ENCODE assay signal across 19 cellular contexts in genomic region chr11:67492801-67493547, GRCh38. TPM values are rescaled to one million over a fixed set of nuclear protein-coding genes. Genes with fewer than 3 reads are reported as not detected.
A peak's percentile ranks its signal among the peaks of the same experiment; 100 is the strongest.
DNase-seq lines count a peak whose midpoint lies in the region; ATAC-seq, FAIRE-seq and TF ChIP-seq lines count a peak whose summit lies in the region.
"Had no signal": no experiment of that assay in that cellular context is flagged by ENCODE, and none has a peak within 500 bp of the region (broad histone marks: within the 10 kb centered on the region; RNA-seq: fewer than 3 reads in every experiment).

No MANE protein-coding gene starts in this region.

- POLR2A ChIA-PET in K562 (lab: Yijun Ruan, JAX): interaction anchor here (0.6 to 1.2 kb wide), 4 partner anchors 8 to 593 kb away, joined by 3 to 5 read pairs (median 4); partner anchors contain the start of gene AIP

- H3K9me3 ChIP-seq in K562 (replicated peaks; ENCODE audit: control insufficient read depth, insufficient read depth, low read depth, low read length) (no peaks in the 10 kb centered on the region), testis (no peaks in the 10 kb centered on the region)
- H3K9me3 ChIP-seq: neutrophil, right lobe of liver, SJSA1 had no signal

- no peak overlapping the region for H2AFZ ChIP-seq in K562 (ENCODE audit: low read depth, low read length)

- no peaks in the 10 kb centered on the region for H3K27me3 ChIP-seq in K562 (ENCODE audit: control insufficient read depth in 2 of 2, insufficient read depth in 2 of 2, low read length in 2 of 2)
- no peaks in the 10 kb centered on the region for H3K27me3 ChIP-seq in testis
- H3K27me3 ChIP-seq: neutrophil, right lobe of liver, SJSA1 had no signal

- DNase-seq in activated naive CD4-positive, alpha-beta T cell treated with anti-CD3 and anti-CD28 coated beads for 36 hours: peak; percentile 28
- DNase-seq in activated naive CD4-positive, alpha-beta T cell treated with Interleukin-2 at 50 U/mL for 16 hours: no peak
- DNase-seq in HuH-7.5 (ENCODE audit: low spot score) (peak; percentile 65), K562 (ENCODE audit: extremely low read depth in 1 of 4, low spot score in 3 of 4) (peak; percentile 41 to 69 (median 56)), testis (peak; percentile 29), retina (no peak), NCI-H748 treated with DMSO at 0.1 percent for 48 hours (lab: John Stamatoyannopoulos, UW) (no peak)
- DNase-seq: islet precursor cell had no signal

- no peak overlapping the region for H3K4me3 Mint-ChIP-seq in activated naive CD4-positive, alpha-beta T cell treated with anti-CD3 and anti-CD28 coated beads for 36 hours
- H3K4me3 Mint-ChIP-seq: activated T-helper 1 cell treated with anti-CD3 and anti-CD28 coated beads, Interleukin-12 subunit alpha, Interleukin-12 subunit beta, Interleukin-2, Interleukin-4 antibody, amounts not matched to agents 30 ng/mL and 10 ng/mL and 1 ng/mL, durations not matched to agents 14 hours and 24 hours and 36 hours had no signal

- H3K27ac Mint-ChIP-seq in activated naive CD4-positive, alpha-beta T cell treated with anti-CD3 and anti-CD28 coated beads for 36 hours: no peak overlapping the region
- H3K27ac Mint-ChIP-seq: activated T-helper 1 cell treated with anti-CD3 and anti-CD28 coated beads, Interleukin-12 subunit alpha, Interleukin-12 subunit beta, Interleukin-2, Interleukin-4 antibody, amounts not matched to agents 30 ng/mL and 10 ng/mL and 1 ng/mL, durations not matched to agents 14 hours and 24 hours and 36 hours had no signal

- no peak for TF ChIP-seq RAD21 in K562 (CRISPR knock-in tag; conservative IDR thresholded peaks at IDR 0.05 in 1 of 2, IDR thresholded peaks at IDR 0.05 in 1 of 2)

- H3K27me3 Mint-ChIP-seq in activated naive CD4-positive, alpha-beta T cell treated with anti-CD3 and anti-CD28 coated beads for 36 hours (ENCODE audit: low read depth): no peaks in the 10 kb centered on the region

- 79% methylated on average over 21 of the region's 46 CpGs for WGBS in K562 (ENCODE audit: insufficient coverage, low coverage, missing lambda C conversion rate)
- 69 to 79% methylated on average over 6 to 46 of the region's 46 CpGs for WGBS in testis, 2 donors

- H3K36me3 Mint-ChIP-seq in activated naive CD4-positive, alpha-beta T cell treated with anti-CD3 and anti-CD28 coated beads for 36 hours (ENCODE audit: low read depth): peaks cover 33% of the 10 kb centered on the region

- no peaks in the 10 kb centered on the region for H3K9me3 Mint-ChIP-seq in activated naive CD4-positive, alpha-beta T cell treated with anti-CD3 and anti-CD28 coated beads for 36 hours
- H3K9me3 Mint-ChIP-seq: activated T-helper 1 cell treated with anti-CD3 and anti-CD28 coated beads, Interleukin-12 subunit alpha, Interleukin-12 subunit beta, Interleukin-2, Interleukin-4 antibody, amounts not matched to agents 30 ng/mL and 10 ng/mL and 1 ng/mL, durations not matched to agents 14 hours and 24 hours and 36 hours had no signal

- FAIRE-seq in K562 (lab: Jason Lieb, UNC): no peak
- FAIRE-seq: astrocyte, colon, H1 had no signal

- H3K9me1 ChIP-seq in K562 (ENCODE audit: control insufficient read depth, insufficient read depth, low read length): no peaks in the 10 kb centered on the region

- H3K4me1 Mint-ChIP-seq in activated naive CD4-positive, alpha-beta T cell treated with anti-CD3 and anti-CD28 coated beads for 36 hours (ENCODE audit: low read depth): peaks cover 18% of the 10 kb centered on the region

- H3K27ac ChIP-seq in K562 (ENCODE audit: extremely low read depth, low read depth, low read length): no peak overlapping the region
- no peak overlapping the region for H3K27ac ChIP-seq in testis
- H3K27ac ChIP-seq: epithelial cell of prostate, neutrophil, right lobe of liver, SJSA1 had no signal

- H3K4me2 ChIP-seq in K562 (ENCODE audit: insufficient read depth, low read length): no peak overlapping the region

- CTCF ChIA-PET in activated naive CD4-positive, alpha-beta T cell treated with anti-CD3 and anti-CD28 coated beads for 36 hours (lab: Charles Lee): interaction anchor here (0.6 kb wide), 1 partner anchor 27 kb away, joined by 3 read pairs; no protein-coding TSS in a partner anchor
- CTCF ChIA-PET in K562 (lab: Yijun Ruan, JAX; ENCODE audit: low intra/inter-chr PET ratio): no interaction called here

- TF ChIP-seq CTCF in K562 (IDR thresholded peaks at IDR 0.05 in 2 of 3, conservative IDR thresholded peaks at IDR 0.05 in 1 of 3; ENCODE audit: insufficient read depth in 2 of 3, low read depth in 1 of 3, low read length in 3 of 3): no peak
- no peak for TF ChIP-seq CTCF in testis (IDR thresholded peaks at IDR 0.05)

- intact Hi-C loops in activated naive CD4-positive, alpha-beta T cell treated with anti-CD3 and anti-CD28 coated beads for 36 hours (cut with micrococcal nuclease): no loop called here
- intact Hi-C loops in K562 (cut with micrococcal nuclease) (no loop called here), testis (cut with DNase I; ENCODE audit: low total_unique reads) (no loop called here)

- no peak for TF ChIP-seq POLR2A in K562 (conservative IDR thresholded peaks at IDR 0.05)
- no peak for TF ChIP-seq POLR2A in testis (IDR thresholded peaks at IDR 0.05)

- in situ Hi-C loops in K562 (cut with MboI): no loop called here

- H3K79me2 ChIP-seq in K562 (ENCODE audit: control insufficient read depth, insufficient read depth, low read length): 0 out of 3 replicates have a peak, but pooled peaks cover 1% of the 10 kb centered on the region

- BruUV-seq in K562 (replicated peaks; lab: Mats Ljungman, UMichigan): no TSS peak

- TF ChIP-seq EP300 in K562 (IDR thresholded peaks at IDR 0.05; ENCODE audit: low read length): no peak

- peak overlapping the region in 1 of 2 experiments; percentile 86; a peak in 2 of 4 replicates for H3K9ac ChIP-seq in K562 (ENCODE audit: insufficient read depth in 1 of 2, low read depth in 2 of 2, low read length in 2 of 2)

- H3K36me3 ChIP-seq in K562 (ENCODE audit: control insufficient read depth, insufficient read depth, low read length) (peaks cover 93% of the 10 kb centered on the region; the same call in 2 of the 3 replicates), testis (ENCODE audit: low read depth, missing control alignments) (no peaks in the 10 kb centered on the region)

- H3K4me3 ChIP-seq in K562 (no peak overlapping the region), testis (peak overlapping the region in 1 of 2 donors; percentile 7)
- H3K4me3 ChIP-seq: right lobe of liver, SJSA1 had no signal

- no peaks in the 10 kb centered on the region for H4K20me1 ChIP-seq in K562 (replicated peaks; ENCODE audit: control insufficient read depth, insufficient read depth, low read length)

- H3K4me1 ChIP-seq in K562 (replicated peaks in 1 of 2; ENCODE audit: control insufficient read depth in 2 of 2, insufficient read depth in 2 of 2, low read length in 2 of 2) (peaks cover 0 to 79% of the 10 kb centered on the region in 2 experiments; a peak in 2 of 5 replicates), testis (no peaks in the 10 kb centered on the region)
- H3K4me1 ChIP-seq: right lobe of liver, SJSA1 had no signal

- ATAC-seq in K562 (peak; percentile 78), HG03108 (IDR thresholded peaks at IDR 0.05; ENCODE audit: unreplicated experiment) (no peak)

RNA-seq across cellular contexts. Expression of gene AIP, which starts 10.1 kb away (rescaled TPM):
- 100 to 1,000 TPM; 163 to 166 TPM for total RNA-seq in activated naive CD4-positive, alpha-beta T cell treated with anti-CD3 and anti-CD28 coated beads for 36 hours
- 16.7 and 49.3 TPM in 2 replicates for total RNA-seq in K562 (2011; cell fraction: chromatin; rRNA removed; ENCODE audit: low replicate concordance)
- total RNA-seq in K562 (2011; cell fraction: nucleolus; rRNA removed): 51.0 and 54.0 TPM in 2 replicates
- 29.5 and 34.8 TPM in 2 replicates for total RNA-seq in K562 (2011; cell fraction: nucleoplasm; rRNA removed)
- total RNA-seq in K562 (2014; rRNA removed) (92.5 and 101 TPM in 2 replicates), K562 (2014; rRNA removed; fragmentation: Illumina TruSeq; extraction: Trizol) (16.6 and 37.0 TPM in 2 replicates), K562 (2015; rRNA removed; fragmentation: Illumina TruSeq; extraction: Trizol) (50.3 and 52.7 TPM in 2 replicates), K562 (2021) (71.2 and 78.3 TPM in 2 replicates), testis (10 to 100 TPM; 34.6 to 61.7 TPM)
- polyA plus RNA-seq in K562 (2011; rRNA removed) (66.6 and 98.4 TPM in 2 replicates), K562 (2014; fragmentation: Illumina TruSeq; extraction: Trizol) (40.2 and 66.9 TPM in 2 replicates), K562 (2014; fragmentation: Nextera tagmentation; extraction: Ambion mirVana) (10 to 100 TPM in 1 of 2 experiments, 1 to 10 TPM in 1; 5.2 to 16.2 TPM), K562 (2014; rRNA removed) (85.1 and 92.7 TPM in 2 replicates), testis (ENCODE audit: insufficient read depth, low read depth, low replicate concordance) (60.7 TPM)
- 124 and 170 TPM in 2 replicates for polyA plus RNA-seq in K562 (2011; cell fraction: cytosol; rRNA removed)
- polyA plus RNA-seq in K562 (2011; cell fraction: nucleus; rRNA removed): 61.0 and 75.7 TPM in 2 replicates
- 81.9 and 121 TPM in 2 replicates for polyA plus RNA-seq in K562 (2012)
- 43.3 and 59.8 TPM in 2 replicates for polyA minus RNA-seq in K562 (2011; rRNA and poly(A)+ RNA removed)
- polyA minus RNA-seq in K562 (2011; cell fraction: cytosol; rRNA and poly(A)+ RNA removed): 48.4 and 57.2 TPM in 2 replicates
- 22.1 and 26.9 TPM in 2 replicates for polyA minus RNA-seq in K562 (2011; cell fraction: nucleus; rRNA and poly(A)+ RNA removed)

RNA-seq across cellular contexts. Expression of gene PITPNM1, which starts 12.2 kb away (rescaled TPM):
- 100 to 1,000 TPM; 112 to 127 TPM for total RNA-seq in activated naive CD4-positive, alpha-beta T cell treated with anti-CD3 and anti-CD28 coated beads for 36 hours
- 48.7 and 132 TPM in 2 replicates for total RNA-seq in K562 (2011; cell fraction: chromatin; rRNA removed; ENCODE audit: low replicate concordance)
- total RNA-seq in K562 (2011; cell fraction: nucleolus; rRNA removed): 82.2 and 92.7 TPM in 2 replicates
- total RNA-seq in K562 (2011; cell fraction: nucleoplasm; rRNA removed): 41.5 and 53.5 TPM in 2 replicates
- total RNA-seq in K562 (2014; rRNA removed) (33.6 and 47.6 TPM in 2 replicates), K562 (2014; rRNA removed; fragmentation: Illumina TruSeq; extraction: Trizol) (9.3 and 11.2 TPM in 2 replicates), K562 (2015; rRNA removed; fragmentation: Illumina TruSeq; extraction: Trizol) (17.4 and 17.7 TPM in 2 replicates), K562 (2021) (50.2 and 53.7 TPM in 2 replicates), testis (10 to 100 TPM; 15.5 to 23.5 TPM)
- polyA plus RNA-seq in K562 (2011; rRNA removed) (14.7 and 18.8 TPM in 2 replicates), K562 (2014; fragmentation: Illumina TruSeq; extraction: Trizol) (16.0 and 24.4 TPM in 2 replicates), K562 (2014; fragmentation: Nextera tagmentation; extraction: Ambion mirVana) (under 1 TPM; 0.11 to 0.25 TPM), K562 (2014; rRNA removed) (35.0 and 42.3 TPM in 2 replicates), testis (ENCODE audit: insufficient read depth, low read depth, low replicate concordance) (19.6 TPM)
- 15.2 and 52.3 TPM in 2 replicates for polyA plus RNA-seq in K562 (2011; cell fraction: cytosol; rRNA removed)
- polyA plus RNA-seq in K562 (2011; cell fraction: nucleus; rRNA removed): 72.4 and 144 TPM in 2 replicates
- polyA plus RNA-seq in K562 (2012): 24.1 and 32.9 TPM in 2 replicates
- polyA minus RNA-seq in K562 (2011; rRNA and poly(A)+ RNA removed): 4.8 and 6.9 TPM in 2 replicates
- 15.8 and 16.3 TPM in 2 replicates for polyA minus RNA-seq in K562 (2011; cell fraction: cytosol; rRNA and poly(A)+ RNA removed)
- 28.3 and 31.1 TPM in 2 replicates for polyA minus RNA-seq in K562 (2011; cell fraction: nucleus; rRNA and poly(A)+ RNA removed)

RNA-seq across cellular contexts. Expression of gene CDK2AP2, which starts 15.0 kb away (rescaled TPM):
- 10 to 100 TPM; 53.7 to 55.1 TPM for total RNA-seq in activated naive CD4-positive, alpha-beta T cell treated with anti-CD3 and anti-CD28 coated beads for 36 hours
- total RNA-seq in K562 (2011; cell fraction: chromatin; rRNA removed; ENCODE audit: low replicate concordance): 21.8 and 52.5 TPM in 2 replicates
- total RNA-seq in K562 (2011; cell fraction: nucleolus; rRNA removed): 47.5 and 51.3 TPM in 2 replicates
- total RNA-seq in K562 (2011; cell fraction: nucleoplasm; rRNA removed): 24.7 and 43.2 TPM in 2 replicates
- total RNA-seq in K562 (2014; rRNA removed) (34.6 and 53.3 TPM in 2 replicates), K562 (2014; rRNA removed; fragmentation: Illumina TruSeq; extraction: Trizol) (5.4 and 7.5 TPM in 2 replicates), K562 (2015; rRNA removed; fragmentation: Illumina TruSeq; extraction: Trizol) (21.7 and 22.1 TPM in 2 replicates), K562 (2021) (47.4 and 50.2 TPM in 2 replicates), testis (10 to 100 TPM; 26.4 to 38.0 TPM)
- polyA plus RNA-seq in K562 (2011; rRNA removed) (11.4 and 28.8 TPM in 2 replicates), K562 (2014; fragmentation: Illumina TruSeq; extraction: Trizol) (41.5 and 56.9 TPM in 2 replicates), K562 (2014; fragmentation: Nextera tagmentation; extraction: Ambion mirVana) (1 to 10 TPM; 4.4 to 8.4 TPM), K562 (2014; rRNA removed) (34.6 and 37.1 TPM in 2 replicates), testis (ENCODE audit: insufficient read depth, low read depth, low replicate concordance) (20.9 TPM)
- polyA plus RNA-seq in K562 (2011; cell fraction: cytosol; rRNA removed): 58.0 and 87.1 TPM in 2 replicates
- 48.5 and 50.6 TPM in 2 replicates for polyA plus RNA-seq in K562 (2011; cell fraction: nucleus; rRNA removed)
- polyA plus RNA-seq in K562 (2012): 53.8 and 114 TPM in 2 replicates
- 8.8 and 13.2 TPM in 2 replicates for polyA minus RNA-seq in K562 (2011; rRNA and poly(A)+ RNA removed)
- 28.2 and 40.6 TPM in 2 replicates for polyA minus RNA-seq in K562 (2011; cell fraction: cytosol; rRNA and poly(A)+ RNA removed)
- 15.3 and 30.5 TPM in 2 replicates for polyA minus RNA-seq in K562 (2011; cell fraction: nucleus; rRNA and poly(A)+ RNA removed)

RNA-seq across cellular contexts. Expression of gene TMEM134, which starts 23.9 kb away (rescaled TPM):
- total RNA-seq in activated naive CD4-positive, alpha-beta T cell treated with anti-CD3 and anti-CD28 coated beads for 36 hours: 10 to 100 TPM; 52.6 to 56.1 TPM
- 5.8 and 18.7 TPM in 2 replicates for total RNA-seq in K562 (2011; cell fraction: chromatin; rRNA removed; ENCODE audit: low replicate concordance)
- total RNA-seq in K562 (2011; cell fraction: nucleolus; rRNA removed): 21.2 and 21.3 TPM in 2 replicates
- total RNA-seq in K562 (2011; cell fraction: nucleoplasm; rRNA removed): 17.5 and 22.7 TPM in 2 replicates
- total RNA-seq in K562 (2014; rRNA removed) (10.7 and 23.4 TPM in 2 replicates), K562 (2014; rRNA removed; fragmentation: Illumina TruSeq; extraction: Trizol) (1.3 and 1.5 TPM in 2 replicates), K562 (2015; rRNA removed; fragmentation: Illumina TruSeq; extraction: Trizol) (10.3 and 10.7 TPM in 2 replicates), K562 (2021) (19.2 and 19.3 TPM in 2 replicates), testis (100 to 1,000 TPM; 126 to 149 TPM)
- polyA plus RNA-seq in K562 (2011; rRNA removed) (17.5 and 26.2 TPM in 2 replicates), K562 (2014; fragmentation: Illumina TruSeq; extraction: Trizol) (6.3 and 11.1 TPM in 2 replicates), K562 (2014; fragmentation: Nextera tagmentation; extraction: Ambion mirVana) (1 to 10 TPM in 1 of 2 experiments, under 1 TPM in 1; 0.63 to 1.4 TPM), K562 (2014; rRNA removed) (48.4 and 58.9 TPM in 2 replicates), testis (ENCODE audit: insufficient read depth, low read depth, low replicate concordance) (97.5 TPM)
- 79.1 and 131 TPM in 2 replicates for polyA plus RNA-seq in K562 (2011; cell fraction: cytosol; rRNA removed)
- polyA plus RNA-seq in K562 (2011; cell fraction: nucleus; rRNA removed): 43.3 and 53.7 TPM in 2 replicates
- polyA plus RNA-seq in K562 (2012): 20.0 and 28.2 TPM in 2 replicates
- 1.3 and 2.0 TPM in 2 replicates for polyA minus RNA-seq in K562 (2011; rRNA and poly(A)+ RNA removed)
- polyA minus RNA-seq in K562 (2011; cell fraction: cytosol; rRNA and poly(A)+ RNA removed): 7.4 and 10.5 TPM in 2 replicates
- polyA minus RNA-seq in K562 (2011; cell fraction: nucleus; rRNA and poly(A)+ RNA removed): 12.4 and 12.8 TPM in 2 replicates

RNA-seq across cellular contexts. Expression of gene CABP2, which starts 30.3 kb away (rescaled TPM):
- total RNA-seq in activated naive CD4-positive, alpha-beta T cell treated with anti-CD3 and anti-CD28 coated beads for 36 hours: not detected
- not detected in 2 replicates for total RNA-seq in K562 (2011; cell fraction: chromatin; rRNA removed; ENCODE audit: low replicate concordance)
- not detected in 2 replicates for total RNA-seq in K562 (2011; cell fraction: nucleolus; rRNA removed)
- total RNA-seq in K562 (2011; cell fraction: nucleoplasm; rRNA removed): not detected in 2 replicates
- not detected in 2 replicates for total RNA-seq in K562 (2014; rRNA removed)
- not detected in 2 replicates for total RNA-seq in K562 (2014; rRNA removed; fragmentation: Illumina TruSeq; extraction: Trizol)
- total RNA-seq in K562 (2015; rRNA removed; fragmentation: Illumina TruSeq; extraction: Trizol): not detected in 2 replicates
- total RNA-seq in K562 (2021): not detected in 2 replicates
- not detected in 2 replicates for polyA plus RNA-seq in K562 (2011; rRNA removed)
- polyA plus RNA-seq in K562 (2011; cell fraction: cytosol; rRNA removed): not detected in 2 replicates
- polyA plus RNA-seq in K562 (2011; cell fraction: nucleus; rRNA removed): not detected in 2 replicates
- not detected in 2 replicates for polyA plus RNA-seq in K562 (2012)
- polyA plus RNA-seq in K562 (2014; fragmentation: Illumina TruSeq; extraction: Trizol): not detected in 2 replicates
- polyA plus RNA-seq in K562 (2014; fragmentation: Nextera tagmentation; extraction: Ambion mirVana): not detected
- polyA plus RNA-seq in K562 (2014; rRNA removed): not detected in 2 replicates
- not detected in 2 replicates for polyA minus RNA-seq in K562 (2011; rRNA and poly(A)+ RNA removed)
- polyA minus RNA-seq in K562 (2011; cell fraction: cytosol; rRNA and poly(A)+ RNA removed): not detected in 2 replicates
- polyA minus RNA-seq in K562 (2011; cell fraction: nucleus; rRNA and poly(A)+ RNA removed): not detected in 2 replicates
- total RNA-seq in testis: not detected
- polyA plus RNA-seq in testis (ENCODE audit: insufficient read depth, low read depth, low replicate concordance): not detected
- total RNA-seq: activated T-helper 1 cell treated with anti-CD3 and anti-CD28 coated beads, Interleukin-12 subunit alpha, Interleukin-12 subunit beta, Interleukin-2, Interleukin-4 antibody, amounts not matched to agents 30 ng/mL and 10 ng/mL and 1 ng/mL, durations not matched to agents 14 hours and 24 hours and 36 hours; astrocyte; H1; mesenteric fat pad; right lobe of liver; SJSA1; ureter had no signal
- polyA plus RNA-seq: H1 had no signal

Comparison
In these comparisons a context has a peak if more than half of its experiments do, and no peak if none do; other contexts are left out.
1. DNase-seq: peak in activated naive CD4-positive, alpha-beta T cell treated with anti-CD3 and anti-CD28 coated beads for 36 hours (single experiment), HuH-7.5 (single experiment), K562 (4 of 4) and testis (single experiment); none in activated naive CD4-positive, alpha-beta T cell treated with Interleukin-2 at 50 U/mL for 16 hours (single experiment), retina (single experiment) and NCI-H748 treated with DMSO at 0.1 percent for 48 hours (single experiment).